Comparison of ENCODE assay signal across 21 cellular contexts in genomic region chr3:184391266-184391665, GRCh38. TPM values are rescaled to one million over a fixed set of nuclear protein-coding genes. Genes with fewer than 3 reads are reported as not detected.
DNase-seq lines count a peak whose midpoint lies in the region; ATAC-seq, FAIRE-seq and TF ChIP-seq lines count a peak whose summit lies in the region.
"Had no signal": no experiment of that assay in that cellular context is flagged by ENCODE, and none has a peak within 500 bp of the region (broad histone marks: within the 10 kb centered on the region; RNA-seq: fewer than 3 reads in every experiment).

No MANE protein-coding gene starts in this region.

- no peak overlapping the region for H2BK15ac ChIP-seq in H1 (ENCODE audit: low read length)

- H2BK120ac ChIP-seq in H1 (replicated peaks; ENCODE audit: low read depth, low read length): no peak overlapping the region

- in situ Hi-C loops in ACHN (cut with HindIII; ENCODE audit: low pct_ligation_motif_present, low pct_unique_long_range_greater_than_20kb, low sequenced_read_pairs): no loop called here

- H2AFZ ChIP-seq in H1 (ENCODE audit: low read length): no peak overlapping the region
- H2AFZ ChIP-seq: GM23338 had no signal

- H3K27ac ChIP-seq in H1 (ENCODE audit: low read depth, low read length): no peak overlapping the region
- H3K27ac ChIP-seq: SJSA1 had no signal

- intact Hi-C loops in posterior vena cava (cut with DNase I): no loop called here

- H3K4me1 Mint-ChIP-seq in activated CD4-positive, alpha-beta memory T cell treated with anti-CD3 and anti-CD28 coated beads, Interleukin-2, amount 10 ng/mL, durations not matched to agents 7 days and 5 days: no peaks in the 10 kb centered on the region

- H3K36me3 Mint-ChIP-seq in activated CD4-positive, alpha-beta memory T cell treated with anti-CD3 and anti-CD28 coated beads, Interleukin-2, amount 10 ng/mL, durations not matched to agents 7 days and 5 days (ENCODE audit: low read depth): no peaks in the 10 kb centered on the region

- H3K9me3 Mint-ChIP-seq in activated CD4-positive, alpha-beta memory T cell treated with anti-CD3 and anti-CD28 coated beads, Interleukin-2, amount 10 ng/mL, durations not matched to agents 7 days and 5 days: no peaks in the 10 kb centered on the region
- H3K9me3 Mint-ChIP-seq: GM23338 had no signal

- no peak overlapping the region for H3K4ac ChIP-seq in H1 (replicated peaks; ENCODE audit: insufficient read length, low read depth, low read length)

- H3K4me2 ChIP-seq in H1 (ENCODE audit: insufficient read depth in 1 of 2, low read depth in 2 of 2, low read length in 2 of 2): no peak overlapping the region
- H3K4me2 ChIP-seq: GM23338 had no signal

- H2BK5ac ChIP-seq in H1 (ENCODE audit: low read depth, low read length): no peak overlapping the region

- no peaks in the 10 kb centered on the region; a peak in 3 of 7 replicates for H3K27me3 ChIP-seq in H1 (replicated peaks in 1 of 4; ENCODE audit: control insufficient read depth in 3 of 4, extremely low read depth in 1 of 4, insufficient read depth in 3 of 4, low read length in 3 of 4)
- H3K27me3 ChIP-seq in kidney epithelial cell (ENCODE audit: control insufficient read depth, insufficient read depth, low read length): peaks cover 34% of the 10 kb centered on the region
- H3K27me3 ChIP-seq: SJSA1 had no signal

- TF ChIP-seq CTCF in H1 (IDR thresholded peaks at IDR 0.05; ENCODE audit: control extremely low read depth in 1 of 3, insufficient read depth in 1 of 3, low read depth in 1 of 3, low read length in 3 of 3): no peak
- TF ChIP-seq CTCF in kidney epithelial cell (IDR thresholded peaks at IDR 0.05; ENCODE audit: insufficient read depth, low read length, poor library complexity, severe bottlenecking): no peak

- H4K20me1 ChIP-seq in H1 (replicated peaks in 1 of 2; ENCODE audit: control insufficient read depth in 1 of 2, insufficient read depth in 2 of 2, low read length in 2 of 2): no peaks in the 10 kb centered on the region

- POLR2A ChIA-PET in H1 (lab: Charles Lee; ENCODE audit: partially characterized antibody): interaction anchor here (1.3 kb wide), 1 partner anchor 20 kb away, joined by 3 read pairs; no protein-coding TSS in a partner anchor
- POLR2A ChIA-PET in activated CD4-positive, alpha-beta memory T cell treated with anti-CD3 and anti-CD28 coated beads, Interleukin-2, amount 10 ng/mL, durations not matched to agents 7 days and 5 days (lab: Charles Lee): no interaction called here

- 0 out of 2 replicates have a peak overlapping the region, but pooled peaks have one; percentile 2 for H2BK12ac ChIP-seq in H1 (ENCODE audit: low read depth, low read length)

- H3K9me3 ChIP-seq in H1 (ENCODE audit: insufficient read depth in 2 of 2, low read depth in 1 of 2, low read length in 1 of 2): no peaks in the 10 kb centered on the region
- H3K9me3 ChIP-seq: SJSA1 had no signal

- TF ChIP-seq RAD21 in H1 (IDR thresholded peaks at IDR 0.05 in 1 of 2, conservative IDR thresholded peaks at IDR 0.05 in 1 of 2; ENCODE audit: low read depth in 2 of 2, low read length in 2 of 2): no peak

- no peak overlapping the region for H2AK5ac ChIP-seq in H1 (ENCODE audit: low read depth, low read length)

- WGBS in H1 (ENCODE audit: extremely low coverage in 1 of 2, insufficient coverage in 1 of 2, insufficient read length in 1 of 2, insufficient replicate concordance in 2 of 2, low coverage in 1 of 2, low lambda C conversion rate in 2 of 2, missing lambda C conversion rate in 1 of 2), 2 experiments: 91% methylated on average over 3 of the region's 3 CpGs; no CpG with 5 or more reads in 1 of the 2 experiments

- peaks cover 27% of the 10 kb centered on the region for H3K27me3 Mint-ChIP-seq in activated CD4-positive, alpha-beta memory T cell treated with anti-CD3 and anti-CD28 coated beads, Interleukin-2, amount 10 ng/mL, durations not matched to agents 7 days and 5 days

- no peak for FAIRE-seq in H1 (lab: Jason Lieb, UNC)
- FAIRE-seq: GM18507 had no signal

- H4K5ac ChIP-seq in H1 (ENCODE audit: insufficient read length, low read depth, low read length): no peak overlapping the region

- TF ChIP-seq EP300 in H1 (IDR thresholded peaks at IDR 0.05; ENCODE audit: borderline replicate concordance in 1 of 2, low read depth in 2 of 2, low read length in 2 of 2): no peak

- H4K91ac ChIP-seq in H1 (replicated peaks; ENCODE audit: insufficient read length, low read length): no peak overlapping the region

- H3K4me1 ChIP-seq in H1 (replicated peaks in 1 of 4; ENCODE audit: control insufficient read depth in 3 of 4, insufficient read depth in 4 of 4, low read length in 3 of 4): peaks cover 0 to 3% (median 0%) of the 10 kb centered on the region in 4 experiments; a peak in 2 of 7 replicates
- H3K4me1 ChIP-seq: SJSA1 had no signal

- ATAC-seq in GM19467 (IDR thresholded peaks at IDR 0.05; ENCODE audit: unreplicated experiment): no peak
- ATAC-seq: GM23338 had no signal

- no peak overlapping the region for H3K27ac Mint-ChIP-seq in activated CD4-positive, alpha-beta memory T cell treated with anti-CD3 and anti-CD28 coated beads, Interleukin-2, amount 10 ng/mL, durations not matched to agents 7 days and 5 days
- H3K27ac Mint-ChIP-seq: GM23338 had no signal

- no peaks in the 10 kb centered on the region for H3K23me2 ChIP-seq in H1 (ENCODE audit: low read depth, low read length)

- peak; percentile 39 for DNase-seq in ACHN
- no peak for DNase-seq in H1 (ENCODE audit: low read depth in 1 of 2, low spot score in 2 of 2)
- DNase-seq in kidney epithelial cell (ENCODE audit: low read depth): peak; percentile 31
- DNase-seq in posterior vena cava (ENCODE audit: low spot score): peak; percentile 35
- DNase-seq in activated CD4-positive, alpha-beta memory T cell treated with anti-CD3 and anti-CD28 coated beads, Interleukin-2, amount 10 ng/mL, durations not matched to agents 7 days and 5 days: no peak
- DNase-seq in KG1 (lab: John Stamatoyannopoulos, UW): no peak
- DNase-seq in NCI-H1417 treated with DMSO at 0.1 percent for 48 hours (lab: John Stamatoyannopoulos, UW): no peak
- DNase-seq: 8988T, HCEC 1CT, Karpas-422, NCI-H1092 treated with DMSO at 0.1 percent for 48 hours, NCI-H146, NCI-H2029 treated with DMSO at 0.1 percent for 48 hours, NCI-H526 treated with DMSO at 0.1 percent for 48 hours, Right ventricle myocardium superior, RPMI8226 had no signal

- H4K8ac ChIP-seq in H1 (ENCODE audit: extremely low read depth, insufficient read depth, low read length): no peak overlapping the region

- H3K36me3 ChIP-seq in H1 (ENCODE audit: control insufficient read depth in 2 of 4, insufficient read depth in 4 of 4, low read length in 3 of 4) (no peaks in the 10 kb centered on the region), kidney epithelial cell (ENCODE audit: control insufficient read depth, insufficient read depth, low read length) (no peaks in the 10 kb centered on the region)
- H3K36me3 ChIP-seq: SJSA1 had no signal

- no peak for TF ChIP-seq POLR2A in H1 (IDR thresholded peaks at IDR 0.05; ENCODE audit: control extremely low read depth in 1 of 2, low read depth in 2 of 2, low read length in 2 of 2)

- H3K4me3 ChIP-seq in H1 (ENCODE audit: extremely low read depth in 1 of 4, insufficient read depth in 2 of 4, low read depth in 3 of 4, low read length in 4 of 4) (no peak overlapping the region), kidney epithelial cell (ENCODE audit: low read depth, low read length) (no peak overlapping the region)
- H3K4me3 ChIP-seq: GM23338, SJSA1 had no signal

- no peaks in the 10 kb centered on the region for H3K79me2 ChIP-seq in H1 (ENCODE audit: control insufficient read depth in 1 of 2, insufficient read depth in 2 of 2, low read length in 2 of 2)

- no peak overlapping the region for H3K18ac ChIP-seq in H1 (ENCODE audit: extremely low read depth, low read length)

- no peak overlapping the region for H2BK20ac ChIP-seq in H1 (ENCODE audit: low read length)

- H3K4me3 Mint-ChIP-seq in activated CD4-positive, alpha-beta memory T cell treated with anti-CD3 and anti-CD28 coated beads, Interleukin-2, amount 10 ng/mL, durations not matched to agents 7 days and 5 days: no peak overlapping the region
- H3K4me3 Mint-ChIP-seq: GM23338 had no signal

- no peak overlapping the region for H3K9ac ChIP-seq in H1 (replicated peaks in 1 of 4; ENCODE audit: extremely low read depth in 1 of 4, low read depth in 3 of 4, low read length in 3 of 4)

- no peak overlapping the region for H3K14ac ChIP-seq in H1 (ENCODE audit: insufficient read length)

- H3K79me1 ChIP-seq in H1 (ENCODE audit: low read depth, low read length): no peaks in the 10 kb centered on the region

- H3K56ac ChIP-seq in H1 (replicated peaks; ENCODE audit: insufficient read length, low read depth, low read length): no peak overlapping the region

- H3K23ac ChIP-seq in H1 (ENCODE audit: insufficient read length): no peak overlapping the region

- CTCF ChIA-PET in H1 (lab: Charles Lee; ENCODE audit: partially characterized antibody): interaction anchor here (0.8 to 4.2 kb wide), 8 partner anchors 19 to 484 kb away, joined by 3 to 34 read pairs (median 4); no protein-coding TSS in a partner anchor
- CTCF ChIA-PET in activated CD4-positive, alpha-beta memory T cell treated with anti-CD3 and anti-CD28 coated beads, Interleukin-2, amount 10 ng/mL, durations not matched to agents 7 days and 5 days (lab: Charles Lee): interaction anchor here (1.4 kb wide), 1 partner anchor 170 kb away, joined by 3 read pairs; the partner anchor contains the start of gene EPHB3

RNA-seq across cellular contexts. Expression of gene CHRD, which starts 11.4 kb away (rescaled TPM):
- total RNA-seq in H1 (2021; fragmentation: NEBNext Ultra II Directional; extraction: Animal tissue kit (Norgen Biotek cat#: 25700)): 0.63 and 0.86 TPM in 2 replicates
- 0.62 and 1.7 TPM in 2 replicates for polyA plus RNA-seq in H1 (2011; rRNA removed)
- 1.4 TPM for polyA plus RNA-seq in H1 (2011; cell fraction: cytosol; rRNA removed)
- 10.3 TPM for polyA plus RNA-seq in H1 (2011; cell fraction: nucleus; rRNA removed)
- 0.52 to 1.4 TPM (median 0.80 TPM) in 4 replicates for polyA plus RNA-seq in H1 (2012, experiment 1 of 2)
- polyA plus RNA-seq in H1 (2012, experiment 2 of 2): 0.98 TPM
- 0.28 TPM for polyA plus RNA-seq in H1 (2013, experiment 1 of 2)
- polyA plus RNA-seq in H1 (2013, experiment 2 of 2): 0.35 TPM
- 0.15 and 0.22 TPM in 2 replicates for polyA minus RNA-seq in H1 (2011; rRNA and poly(A)+ RNA removed)
- 0.37 TPM for polyA minus RNA-seq in H1 (2011; cell fraction: cytosol; rRNA and poly(A)+ RNA removed)
- polyA minus RNA-seq in H1 (2011; cell fraction: nucleus; rRNA and poly(A)+ RNA removed): 2.3 TPM
- total RNA-seq in kidney epithelial cell (under 0.01 and 1.0 TPM in 2 replicates), posterior vena cava (10 to 100 TPM; 18.6 to 32.6 TPM)
- total RNA-seq in activated CD4-positive, alpha-beta memory T cell treated with anti-CD3 and anti-CD28 coated beads, Interleukin-2, amount 10 ng/mL, durations not matched to agents 7 days and 5 days: not detected

RNA-seq across cellular contexts. Expression of gene THPO, which starts 13.3 kb away (rescaled TPM):
- 0.40 and 1.2 TPM in 2 replicates for total RNA-seq in H1 (2021; fragmentation: NEBNext Ultra II Directional; extraction: Animal tissue kit (Norgen Biotek cat#: 25700))
- polyA plus RNA-seq in H1 (2011; rRNA removed): 0.82 and 1.4 TPM in 2 replicates
- 0.56 TPM for polyA plus RNA-seq in H1 (2011; cell fraction: cytosol; rRNA removed)
- 0.94 TPM for polyA plus RNA-seq in H1 (2011; cell fraction: nucleus; rRNA removed)
- polyA plus RNA-seq in H1 (2012, experiment 1 of 2): 0.68 to 1.2 TPM (median 0.87 TPM) in 4 replicates
- polyA plus RNA-seq in H1 (2012, experiment 2 of 2): 0.66 TPM
- polyA plus RNA-seq in H1 (2013, experiment 1 of 2): 0.43 TPM
- polyA plus RNA-seq in H1 (2013, experiment 2 of 2): 0.53 TPM
- 0.37 and 1.0 TPM in 2 replicates for polyA minus RNA-seq in H1 (2011; rRNA and poly(A)+ RNA removed)
- 1.2 TPM for polyA minus RNA-seq in H1 (2011; cell fraction: cytosol; rRNA and poly(A)+ RNA removed)
- polyA minus RNA-seq in H1 (2011; cell fraction: nucleus; rRNA and poly(A)+ RNA removed): 0.50 TPM
- 0.25 TPM in 1 of 2 replicates, not detected in the other for total RNA-seq in kidney epithelial cell
- 1 to 10 TPM in 1 of 2 donors, under 1 TPM in 1; 0.71 to 1.1 TPM for total RNA-seq in posterior vena cava
- not detected for total RNA-seq in activated CD4-positive, alpha-beta memory T cell treated with anti-CD3 and anti-CD28 coated beads, Interleukin-2, amount 10 ng/mL, durations not matched to agents 7 days and 5 days
- total RNA-seq: NCI-H460, SJSA1 had no signal

RNA-seq across cellular contexts. Expression of gene POLR2H, which starts 29.8 kb away (rescaled TPM):
- total RNA-seq in H1 (2021; fragmentation: NEBNext Ultra II Directional; extraction: Animal tissue kit (Norgen Biotek cat#: 25700)): 113 and 118 TPM in 2 replicates
- 253 and 335 TPM in 2 replicates for polyA plus RNA-seq in H1 (2011; rRNA removed)
- polyA plus RNA-seq in H1 (2011; cell fraction: cytosol; rRNA removed): 372 TPM
- 132 TPM for polyA plus RNA-seq in H1 (2011; cell fraction: nucleus; rRNA removed)
- polyA plus RNA-seq in H1 (2012, experiment 1 of 2): 156 to 183 TPM (median 164 TPM) in 4 replicates
- polyA plus RNA-seq in H1 (2012, experiment 2 of 2): 190 TPM
- polyA plus RNA-seq in H1 (2013, experiment 1 of 2): 109 TPM
- polyA plus RNA-seq in H1 (2013, experiment 2 of 2): 115 TPM
- polyA minus RNA-seq in H1 (2011; rRNA and poly(A)+ RNA removed): 65.8 and 81.4 TPM in 2 replicates
- 55.6 TPM for polyA minus RNA-seq in H1 (2011; cell fraction: cytosol; rRNA and poly(A)+ RNA removed)
- 54.6 TPM for polyA minus RNA-seq in H1 (2011; cell fraction: nucleus; rRNA and poly(A)+ RNA removed)
- total RNA-seq in kidney epithelial cell (73.3 and 79.8 TPM in 2 replicates), posterior vena cava (10 to 100 TPM; 39.1 to 42.7 TPM)
- total RNA-seq in activated CD4-positive, alpha-beta memory T cell treated with anti-CD3 and anti-CD28 coated beads, Interleukin-2, amount 10 ng/mL, durations not matched to agents 7 days and 5 days: 10 to 100 TPM; 73.9 to 79.3 TPM

RNA-seq across cellular contexts. Expression of gene CLCN2, which starts 29.9 kb away (rescaled TPM):
- total RNA-seq in H1 (2021; fragmentation: NEBNext Ultra II Directional; extraction: Animal tissue kit (Norgen Biotek cat#: 25700)): 11.8 and 13.7 TPM in 2 replicates
- polyA plus RNA-seq in H1 (2011; rRNA removed): 16.1 and 20.7 TPM in 2 replicates
- polyA plus RNA-seq in H1 (2011; cell fraction: cytosol; rRNA removed): 11.9 TPM
- polyA plus RNA-seq in H1 (2011; cell fraction: nucleus; rRNA removed): 101 TPM
- polyA plus RNA-seq in H1 (2012, experiment 1 of 2): 10.2 to 14.4 TPM (median 13.8 TPM) in 4 replicates
- 9.8 TPM for polyA plus RNA-seq in H1 (2012, experiment 2 of 2)
- 12.1 TPM for polyA plus RNA-seq in H1 (2013, experiment 1 of 2)
- polyA plus RNA-seq in H1 (2013, experiment 2 of 2): 9.9 TPM
- 21.6 and 30.2 TPM in 2 replicates for polyA minus RNA-seq in H1 (2011; rRNA and poly(A)+ RNA removed)
- polyA minus RNA-seq in H1 (2011; cell fraction: cytosol; rRNA and poly(A)+ RNA removed): 10.0 TPM
- 57.3 TPM for polyA minus RNA-seq in H1 (2011; cell fraction: nucleus; rRNA and poly(A)+ RNA removed)
- 2.6 and 4.0 TPM in 2 replicates for total RNA-seq in kidney epithelial cell
- total RNA-seq in posterior vena cava: 1 to 10 TPM; 3.7 to 4.0 TPM
- 1 to 10 TPM; 3.6 to 4.9 TPM for total RNA-seq in activated CD4-positive, alpha-beta memory T cell treated with anti-CD3 and anti-CD28 coated beads, Interleukin-2, amount 10 ng/mL, durations not matched to agents 7 days and 5 days

RNA-seq across cellular contexts. Expression of gene FAM131A, which starts 53.9 kb away (rescaled TPM):
- 15.4 and 16.0 TPM in 2 replicates for total RNA-seq in H1 (2021; fragmentation: NEBNext Ultra II Directional; extraction: Animal tissue kit (Norgen Biotek cat#: 25700))
- polyA plus RNA-seq in H1 (2011; rRNA removed): 21.9 and 35.3 TPM in 2 replicates
- polyA plus RNA-seq in H1 (2011; cell fraction: cytosol; rRNA removed): 27.7 TPM
- polyA plus RNA-seq in H1 (2011; cell fraction: nucleus; rRNA removed): 29.2 TPM
- 10.0 to 18.5 TPM (median 15.4 TPM) in 4 replicates for polyA plus RNA-seq in H1 (2012, experiment 1 of 2)
- 12.7 TPM for polyA plus RNA-seq in H1 (2012, experiment 2 of 2)
- polyA plus RNA-seq in H1 (2013, experiment 1 of 2): 9.2 TPM
- polyA plus RNA-seq in H1 (2013, experiment 2 of 2): 8.7 TPM
- 8.8 and 13.9 TPM in 2 replicates for polyA minus RNA-seq in H1 (2011; rRNA and poly(A)+ RNA removed)
- 7.0 TPM for polyA minus RNA-seq in H1 (2011; cell fraction: cytosol; rRNA and poly(A)+ RNA removed)
- polyA minus RNA-seq in H1 (2011; cell fraction: nucleus; rRNA and poly(A)+ RNA removed): 12.1 TPM
- total RNA-seq in kidney epithelial cell (14.0 and 14.7 TPM in 2 replicates), posterior vena cava (10 to 100 TPM; 30.4 to 37.4 TPM)
- total RNA-seq in activated CD4-positive, alpha-beta memory T cell treated with anti-CD3 and anti-CD28 coated beads, Interleukin-2, amount 10 ng/mL, durations not matched to agents 7 days and 5 days: 1 to 10 TPM; 6.5 to 8.7 TPM

Comparison
In these comparisons a context has a peak if more than half of its experiments do, and no peak if none do; other contexts are left out.
1. DNase-seq: peak in ACHN (single experiment), kidney epithelial cell (single experiment) and posterior vena cava (single experiment); none in H1 (0 of 2), activated CD4-positive, alpha-beta memory T cell treated with anti-CD3 and anti-CD28 coated beads, Interleukin-2, amount 10 ng/mL, durations not matched to agents 7 days and 5 days (single experiment), KG1 (single experiment) and NCI-H1417 treated with DMSO at 0.1 percent for 48 hours (single experiment).